Comparison of ENCODE assay signal across 12 cellular contexts in genomic region chr2:163737169-163737439, GRCh38. TPM values are rescaled to one million over a fixed set of nuclear protein-coding genes. Genes with fewer than 3 reads are reported as not detected.
DNase-seq lines count a peak whose midpoint lies in the region; TF ChIP-seq lines count a peak whose summit lies in the region.
"Had no signal": no experiment of that assay in that cellular context is flagged by ENCODE, and none has a peak within 500 bp of the region (broad histone marks: within the 10 kb centered on the region; RNA-seq: fewer than 3 reads in every experiment).

No MANE protein-coding gene starts in this region.

- 40% methylated on average over 6 of the region's 6 CpGs for whole genome bisulfite sequencing in prostate gland

- peak overlapping the region; percentile 88 for H3K4me3 Mint-ChIP-seq in glutamatergic neuron (ENCODE audit: unreplicated experiment)
- H3K4me3 Mint-ChIP-seq: activated CD8-positive, alpha-beta memory T cell treated with anti-CD3 and anti-CD28 coated beads, Interleukin-2, amount 10 ng/mL, durations not matched to agents 7 days and 5 days; natural killer cell treated with Interleukin-12 subunit alpha and Interleukin-12 subunit beta and Interleukin-15 and Interleukin-18, amount 100 ng/mL, for 72 hours had no signal

- TF ChIP-seq CTCF in glutamatergic neuron (IDR thresholded peaks at IDR 0.05; ENCODE audit: partially characterized antibody, unreplicated experiment) (no peak), prostate gland (IDR thresholded peaks at IDR 0.05) (no peak)

- H3K36me3 Mint-ChIP-seq in glutamatergic neuron (ENCODE audit: unreplicated experiment): no peaks in the 10 kb centered on the region

- H3K4me3 ChIP-seq in SJSA1 (peak overlapping the region; percentile 84), prostate gland (peak overlapping the region; percentile 65 to 74)
- H3K4me3 ChIP-seq: K562 had no signal

- intact Hi-C loops in prostate gland (cut with DNase I): no loop called here

- no peaks in the 10 kb centered on the region for H3K27me3 ChIP-seq in SJSA1 (replicated peaks)
- H3K27me3 ChIP-seq in prostate gland (replicated peaks; ENCODE audit: insufficient read depth): no peaks in the 10 kb centered on the region

- H3K27ac ChIP-seq in SJSA1: no peak overlapping the region
- H3K27ac ChIP-seq in prostate gland: peak overlapping the region; percentile 89 to 90

- H3K4me1 Mint-ChIP-seq in glutamatergic neuron (ENCODE audit: low read depth, unreplicated experiment): peaks cover 26% of the 10 kb centered on the region
- H3K4me1 Mint-ChIP-seq: activated CD8-positive, alpha-beta memory T cell treated with anti-CD3 and anti-CD28 coated beads, Interleukin-2, amount 10 ng/mL, durations not matched to agents 7 days and 5 days had no signal

- H3K4me1 ChIP-seq in SJSA1 (replicated peaks) (peaks cover 6% of the 10 kb centered on the region), prostate gland (replicated peaks) (no peaks in the 10 kb centered on the region)

- peak overlapping the region; percentile 94 for H3K27ac Mint-ChIP-seq in glutamatergic neuron (ENCODE audit: unreplicated experiment)
- H3K27ac Mint-ChIP-seq: activated CD8-positive, alpha-beta memory T cell treated with anti-CD3 and anti-CD28 coated beads, Interleukin-2, amount 10 ng/mL, durations not matched to agents 7 days and 5 days; natural killer cell treated with Interleukin-12 subunit alpha and Interleukin-12 subunit beta and Interleukin-15 and Interleukin-18, amount 100 ng/mL, for 72 hours had no signal

- DNase-seq in COR-L47 (lab: John Stamatoyannopoulos, UW): peak; percentile 68
- no peak for DNase-seq in SJSA1 (ENCODE audit: low read depth in 1 of 2, low spot score in 2 of 2)
- DNase-seq in glutamatergic neuron: no peak
- DNase-seq in prostate gland (ENCODE audit: low spot score): no peak
- no peak for DNase-seq in AG08396 (ENCODE audit: low spot score)
- no peak for DNase-seq in epidermal melanocyte (ENCODE audit: insufficient read length, low spot score)
- DNase-seq in NCI-H146 treated with DMSO at 0.1 percent for 48 hours (lab: John Stamatoyannopoulos, UW; ENCODE audit: unreplicated experiment): no peak
- no peak for DNase-seq in NCI-H1105 (lab: John Stamatoyannopoulos, UW)
- DNase-seq: activated CD8-positive, alpha-beta memory T cell treated with anti-CD3 and anti-CD28 coated beads, Interleukin-2, amount 10 ng/mL, durations not matched to agents 7 days and 5 days; effector CD8-positive, alpha-beta T cell had no signal

- H3K27me3 Mint-ChIP-seq in glutamatergic neuron (ENCODE audit: unreplicated experiment): peaks cover 7% of the 10 kb centered on the region

- no peak for TF ChIP-seq POLR2A in prostate gland (IDR thresholded peaks at IDR 0.05)

- peaks cover 6% of the 10 kb centered on the region for H3K36me3 ChIP-seq in SJSA1
- H3K36me3 ChIP-seq in prostate gland: no peaks in the 10 kb centered on the region

- H3K9me3 ChIP-seq in SJSA1 (replicated peaks) (no peaks in the 10 kb centered on the region), prostate gland (no peaks in the 10 kb centered on the region)

- peaks cover 6% of the 10 kb centered on the region for H3K9me3 Mint-ChIP-seq in glutamatergic neuron (ENCODE audit: unreplicated experiment)

RNA-seq across cellular contexts. Expression of gene FIGN, which starts 1.3 kb away (rescaled TPM):
- 2.4 and 5.6 TPM in 2 replicates for total RNA-seq in SJSA1 (2014; rRNA removed; shearing (Covaris generic))
- total RNA-seq in glutamatergic neuron (ENCODE audit: unreplicated experiment): 12.4 TPM
- total RNA-seq in prostate gland: 1 to 10 TPM; 3.6 to 4.3 TPM
- total RNA-seq: activated CD8-positive, alpha-beta memory T cell treated with anti-CD3 and anti-CD28 coated beads, Interleukin-2, amount 10 ng/mL, durations not matched to agents 7 days and 5 days; natural killer cell treated with Interleukin-12 subunit alpha and Interleukin-12 subunit beta and Interleukin-15 and Interleukin-18, amount 100 ng/mL, for 72 hours had no signal
